In genomic region chr7:139716156-139716942, GRCh38 we compare ENCODE assay signal across 18 cellular contexts.
"Had no signal": no experiment of that assay in that cellular context is flagged by ENCODE, and none has a peak within 500 bp of the region (broad histone marks: within the 10 kb centered on the region; RNA-seq: fewer than 3 reads in every experiment).

No MANE protein-coding gene starts in this region.

- H3K36me3 ChIP-seq: neural progenitor cell had no signal

- H3K9me3 ChIP-seq: lower lobe of right lung had no signal

- H3K4me3 ChIP-seq: lower lobe of right lung, neural progenitor cell had no signal

- H3K4me2 ChIP-seq: neural progenitor cell had no signal

- H3K27me3 ChIP-seq: neural progenitor cell had no signal

- H3K27ac ChIP-seq: epithelial cell of prostate, lower lobe of right lung, neural progenitor cell, parathyroid adenoma had no signal

- ATAC-seq: activated CD4-positive, alpha-beta T cell treated with anti-CD3 and anti-CD28 coated beads for 36 hours; activated CD8-positive, alpha-beta memory T cell treated with anti-CD3 and anti-CD28 coated beads, Interleukin-2, amount 10 ng/mL, durations not matched to agents 7 days and 5 days; activated naive CD4-positive, alpha-beta T cell treated with anti-CD3 and anti-CD28 coated beads, Interleukin-2, amount 50 U/mL, for 72 hours; lower lobe of right lung had no signal

- H3K4me1 Mint-ChIP-seq: activated CD8-positive, alpha-beta memory T cell treated with anti-CD3 and anti-CD28 coated beads, Interleukin-2, amount 10 ng/mL, durations not matched to agents 7 days and 5 days; central memory CD8-positive, alpha-beta T cell had no signal

- H3K9me3 Mint-ChIP-seq: activated CD4-positive, alpha-beta memory T cell treated with anti-CD3 and anti-CD28 coated beads for 36 hours; activated naive CD4-positive, alpha-beta T cell treated with anti-CD3 and anti-CD28 coated beads, Interleukin-2, amount 50 U/mL, for 72 hours; central memory CD8-positive, alpha-beta T cell; neural progenitor cell; T-helper 1 cell treated with Interleukin-12 subunit alpha and Interleukin-12 subunit beta and Interleukin-4 antibody, amounts not matched to agents 30 μg/mL and 1 μg/mL, for 36 hours had no signal

- DNase-seq: activated CD4-positive, alpha-beta memory T cell treated with anti-CD3 and anti-CD28 coated beads for 36 hours; activated CD4-positive, alpha-beta T cell treated with anti-CD3 and anti-CD28 coated beads for 36 hours; activated CD8-positive, alpha-beta memory T cell treated with anti-CD3 and anti-CD28 coated beads, Interleukin-2, amount 10 ng/mL, durations not matched to agents 7 days and 5 days; activated effector memory CD4-positive, alpha-beta T cell treated with anti-CD3 and anti-CD28 coated beads, Interleukin-2, amount 50 U/mL, for 16 hours; activated T-cell treated with anti-CD3 and anti-CD28 coated beads, Interleukin-2, amount 50 U/mL, for 1 hour; amniotic stem cell; effector CD8-positive, alpha-beta T cell; foreskin melanocyte; lower lobe of right lung; stimulated activated CD4-positive, alpha-beta T cell treated with anti-CD3 and anti-CD28 coated beads, Interleukin-4, amount 100 ng/mL, for 1 hour; stimulated activated naive CD4-positive, alpha-beta T cell treated with Interleukin-2 at 50 U/mL for 16 hours; trophoblast cell had no signal

- H3K9ac ChIP-seq: neural progenitor cell, parathyroid adenoma had no signal

- H3K27me3 Mint-ChIP-seq: activated CD4-positive, alpha-beta memory T cell treated with anti-CD3 and anti-CD28 coated beads for 36 hours; activated CD4-positive, alpha-beta T cell treated with anti-CD3 and anti-CD28 coated beads for 36 hours; activated CD8-positive, alpha-beta memory T cell treated with anti-CD3 and anti-CD28 coated beads, Interleukin-2, amount 10 ng/mL, durations not matched to agents 7 days and 5 days; central memory CD8-positive, alpha-beta T cell had no signal

- H3K27ac Mint-ChIP-seq: activated CD4-positive, alpha-beta memory T cell treated with anti-CD3 and anti-CD28 coated beads for 36 hours; activated CD4-positive, alpha-beta T cell treated with anti-CD3 and anti-CD28 coated beads for 36 hours; activated CD8-positive, alpha-beta memory T cell treated with anti-CD3 and anti-CD28 coated beads, Interleukin-2, amount 10 ng/mL, durations not matched to agents 7 days and 5 days; neural progenitor cell; T-helper 1 cell treated with Interleukin-12 subunit alpha and Interleukin-12 subunit beta and Interleukin-4 antibody, amounts not matched to agents 30 μg/mL and 1 μg/mL, for 36 hours had no signal

- H3K4me3 Mint-ChIP-seq: activated CD4-positive, alpha-beta memory T cell treated with anti-CD3 and anti-CD28 coated beads for 36 hours; activated CD4-positive, alpha-beta T cell treated with anti-CD3 and anti-CD28 coated beads for 36 hours; activated CD8-positive, alpha-beta memory T cell treated with anti-CD3 and anti-CD28 coated beads, Interleukin-2, amount 10 ng/mL, durations not matched to agents 7 days and 5 days; central memory CD8-positive, alpha-beta T cell; neural progenitor cell; T-helper 1 cell treated with Interleukin-12 subunit alpha and Interleukin-12 subunit beta and Interleukin-4 antibody, amounts not matched to agents 30 μg/mL and 1 μg/mL, for 36 hours had no signal

- H2AFZ ChIP-seq: neural progenitor cell, parathyroid adenoma had no signal
